ENCODE assay signal across 8 cellular contexts in the genomic region with DNA sequence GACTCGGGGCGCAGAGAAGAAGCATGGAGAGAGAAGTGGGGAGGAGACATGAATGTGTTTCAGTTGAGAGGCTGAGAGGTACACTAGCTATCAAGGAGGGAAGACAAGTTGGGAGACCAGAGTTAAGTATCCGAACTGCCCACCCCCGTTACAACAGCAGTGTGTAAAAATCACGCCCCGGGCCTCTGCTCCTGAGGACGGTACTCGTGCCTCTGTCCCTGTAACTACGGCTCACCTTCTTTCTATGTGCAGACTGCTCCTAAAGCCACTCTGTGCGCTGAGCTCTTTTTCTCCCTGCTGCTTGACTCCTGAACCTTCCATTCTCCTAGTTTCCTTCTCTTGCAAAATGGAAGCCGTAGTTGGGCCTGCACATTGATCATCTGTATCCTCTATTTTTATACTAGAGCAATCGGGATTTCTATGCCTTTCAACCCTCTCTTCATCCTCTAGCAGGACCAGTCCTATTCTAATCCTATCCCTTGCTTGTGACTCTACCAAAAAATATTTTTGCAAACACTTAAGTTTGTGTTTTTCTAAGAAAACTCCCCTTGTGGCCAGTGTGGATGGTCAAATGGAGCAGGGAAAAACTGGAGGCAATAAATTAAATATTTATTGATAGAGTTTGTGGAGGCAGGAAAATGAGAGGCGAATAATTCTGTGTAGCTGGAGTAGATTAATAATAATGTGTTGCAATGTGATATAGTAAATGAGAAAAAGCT. TPM values are rescaled to one million over a fixed set of nuclear protein-coding genes. Genes with fewer than 3 reads are reported as not detected.
A peak's percentile ranks its signal among the peaks of the same experiment; 100 is the strongest.
DNase-seq lines count a peak whose midpoint lies in the region; ATAC-seq and TF ChIP-seq lines count a peak whose summit lies in the region.

No MANE protein-coding gene starts in this region.

- peak overlapping the region; percentile 94 for H3K27ac Mint-ChIP-seq in type B pancreatic cell

- no peak for ATAC-seq in body of pancreas
- no peak for ATAC-seq in HG02763 (IDR thresholded peaks at IDR 0.05; ENCODE audit: unreplicated experiment)

- intact Hi-C loops in body of pancreas (cut with DNase I), result loop anchor here (10.0 kb wide), 1 partner anchor 57 kb away; no protein-coding TSS in a partner anchor
- intact Hi-C loops in lower leg skin (cut with DNase I; ENCODE audit: low total_unique reads), result no loop called here

- peak overlapping the region; percentile 97 for H3K4me3 Mint-ChIP-seq in type B pancreatic cell

- no peaks in the 10 kb centered on the region for H3K9me3 ChIP-seq in body of pancreas

- H3K4me1 Mint-ChIP-seq in type B pancreatic cell (ENCODE audit: unreplicated experiment), result peaks cover 41% of the 10 kb centered on the region

- 3 to 5% methylated on average over 10 to 13 of the region's 13 CpGs for WGBS in body of pancreas, 2 donors
- 6 to 7% methylated on average over 13 of the region's 13 CpGs for WGBS in lower leg skin, 2 donors

- H3K27me3 ChIP-seq in body of pancreas, result no peaks in the 10 kb centered on the region

- H3K4me3 ChIP-seq in body of pancreas (peak overlapping the region; percentile 55 to 91), lower leg skin (ENCODE audit: low read depth, poor library complexity, severe bottlenecking) (peak overlapping the region; percentile 80)

- no peak for TF ChIP-seq POLR2A in body of pancreas (IDR thresholded peaks at IDR 0.05)
- no peak for TF ChIP-seq POLR2A in lower leg skin (IDR thresholded peaks at IDR 0.05)

- peak in 2 of 7 experiments; percentile 15 to 26 for TF ChIP-seq CTCF in body of pancreas (IDR thresholded peaks at IDR 0.05)
- no peak for TF ChIP-seq CTCF in lower leg skin (IDR thresholded peaks at IDR 0.05)
- TF ChIP-seq CTCF in type B pancreatic cell (conservative IDR thresholded peaks at IDR 0.05), result peak; percentile 70

- H3K36me3 ChIP-seq in body of pancreas (replicated peaks in 1 of 2; ENCODE audit: insufficient read depth in 1 of 2, low read depth in 2 of 2), result no peaks in the 10 kb centered on the region

- no peaks in the 10 kb centered on the region for H3K27me3 Mint-ChIP-seq in type B pancreatic cell

- DNase-seq in NCI-H82 (lab: John Stamatoyannopoulos, UW) (peak; percentile 60), NCI-H82 treated with DMSO at 0.1 percent for 48 hours (lab: John Stamatoyannopoulos, UW; ENCODE audit: unreplicated experiment) (no peak), LoVo (ENCODE audit: low spot score) (peak; percentile 5), body of pancreas (peak in 2 of 4 donors; percentile 15 to 34), lower leg skin (ENCODE audit: low spot score in 2 of 2) (peak in 1 of 2 donors; percentile 86), type B pancreatic cell (ENCODE audit: extremely low spot score, unreplicated experiment) (no peak), NCI-H187 (lab: John Stamatoyannopoulos, UW) (no peak)

- H3K4me1 ChIP-seq in body of pancreas, result peaks cover 65% of the 10 kb centered on the region

- H3K9me3 Mint-ChIP-seq in type B pancreatic cell, result no peaks in the 10 kb centered on the region

- H3K27ac ChIP-seq in body of pancreas, result peak overlapping the region; percentile 98 to 100 (median 100)

- peaks cover 43% of the 10 kb centered on the region for H3K36me3 Mint-ChIP-seq in type B pancreatic cell

RNA-seq across cellular contexts. Expression of a gene that starts 0.6 kb away (rescaled TPM):
- 100 to 1,000 TPM in 1 of 2 donors, 10 to 100 TPM in 1; 56.0 to 178 TPM for total RNA-seq in body of pancreas
- 100 to 1,000 TPM; 130 to 280 (median 214) TPM for total RNA-seq in lower leg skin
- total RNA-seq in type B pancreatic cell (ENCODE audit: low replicate concordance), result 118 and 155 TPM in 2 replicates

RNA-seq across cellular contexts. Expression of a gene that starts 1.9 kb away (rescaled TPM):
- total RNA-seq in body of pancreas (10 to 100 TPM; 11.2 to 23.1 TPM), lower leg skin (10 to 100 TPM; 15.8 to 18.2 (median 17.0) TPM), type B pancreatic cell (ENCODE audit: low replicate concordance) (12.0 and 18.7 TPM in 2 replicates)

Comparison
In these comparisons a context has a peak if more than half of its experiments do, and no peak if none do; other contexts are left out.
1. DNase-seq: peak in NCI-H82 (single experiment) and LoVo (single experiment); none in NCI-H82 treated with DMSO at 0.1 percent for 48 hours (single experiment), type B pancreatic cell (single experiment) and NCI-H187 (0 of 2).